Comparison of ENCODE assay signal across 15 cellular contexts in genomic region chr19:13937479-13938360, GRCh38. TPM values are rescaled to one million over a fixed set of nuclear protein-coding genes. Genes with fewer than 3 reads are reported as not detected.
DNase-seq lines count a peak whose midpoint lies in the region; ATAC-seq and TF ChIP-seq lines count a peak whose summit lies in the region.
"Had no signal": no experiment of that assay in that cellular context is flagged by ENCODE, and none has a peak within 500 bp of the region (broad histone marks: within the 10 kb centered on the region; RNA-seq: fewer than 3 reads in every experiment).

No MANE protein-coding gene starts in this region.

- peaks cover 9% of the 10 kb centered on the region for H3K27me3 Mint-ChIP-seq in stimulated activated naive CD8-positive, alpha-beta T cell treated with anti-CD3 and anti-CD28 coated beads, Interleukin-15, amount 100 ng/mL, for 72 hours
- H3K27me3 Mint-ChIP-seq in chondrocyte (ENCODE audit: low read depth), result no peaks in the 10 kb centered on the region

- no peaks in the 10 kb centered on the region for H3K9me3 ChIP-seq in effector memory CD4-positive, alpha-beta T cell (ENCODE audit: control insufficient read depth, low read length)
- H3K9me3 ChIP-seq: BLaER1 had no signal

- no peak overlapping the region for H3K4me3 ChIP-seq in effector memory CD4-positive, alpha-beta T cell (ENCODE audit: insufficient read depth, low read depth, low read length, poor library complexity, severe bottlenecking)
- H3K4me3 ChIP-seq: BLaER1 had no signal

- TF ChIP-seq CTCF in chondrocyte (IDR thresholded peaks at IDR 0.05), result no peak

- H3K27ac Mint-ChIP-seq in stimulated activated naive CD8-positive, alpha-beta T cell treated with anti-CD3 and anti-CD28 coated beads, Interleukin-15, amount 100 ng/mL, for 72 hours, result no peak overlapping the region
- H3K27ac Mint-ChIP-seq in chondrocyte (ENCODE audit: unreplicated experiment), result no peak overlapping the region
- H3K27ac Mint-ChIP-seq: activated CD4-positive, alpha-beta T cell treated with anti-CD3 and anti-CD28 coated beads for 36 hours; dendritic cell treated with granulocyte-macrophage colony-stimulating factor and Interleukin-4, amounts not matched to agents 40 ng/mL and 50 ng/mL, for 4 days; naive B cell had no signal

- H3K4me3 Mint-ChIP-seq in stimulated activated naive CD8-positive, alpha-beta T cell treated with anti-CD3 and anti-CD28 coated beads, Interleukin-15, amount 100 ng/mL, for 72 hours, result no peak overlapping the region
- peak overlapping the region; percentile 68 for H3K4me3 Mint-ChIP-seq in chondrocyte (ENCODE audit: unreplicated experiment)
- H3K4me3 Mint-ChIP-seq: activated CD4-positive, alpha-beta T cell treated with anti-CD3 and anti-CD28 coated beads for 36 hours; dendritic cell treated with granulocyte-macrophage colony-stimulating factor and Interleukin-4, amounts not matched to agents 40 ng/mL and 50 ng/mL, for 4 days; naive B cell had no signal

- ATAC-seq in stimulated activated naive CD8-positive, alpha-beta T cell treated with anti-CD3 and anti-CD28 coated beads, Interleukin-15, amount 100 ng/mL, for 72 hours, result peak; percentile 19
- no peak for ATAC-seq in stimulated activated naive CD8-positive, alpha-beta T cell treated with anti-CD3 and anti-CD28 coated beads, Interleukin-15, Interleukin-2, amounts not matched to agents 100 U/mL and 50 U/mL, for 24 hours
- no peak for ATAC-seq in HG02852 (IDR thresholded peaks at IDR 0.05; ENCODE audit: unreplicated experiment)
- ATAC-seq: activated CD4-positive, alpha-beta T cell treated with anti-CD3 and anti-CD28 coated beads for 36 hours had no signal

- H3K4me1 ChIP-seq in effector memory CD4-positive, alpha-beta T cell (ENCODE audit: control insufficient read depth, insufficient read depth, low read length, poor library complexity, severe bottlenecking), result no peaks in the 10 kb centered on the region

- H3K27me3 ChIP-seq in effector memory CD4-positive, alpha-beta T cell (replicated peaks; ENCODE audit: control insufficient read depth, insufficient read depth, low read length, poor library complexity, severe bottlenecking), result no peaks in the 10 kb centered on the region
- H3K27me3 ChIP-seq: BLaER1 had no signal

- H3K27ac ChIP-seq in effector memory CD4-positive, alpha-beta T cell (ENCODE audit: insufficient read depth, low read length, poor library complexity, severe bottlenecking), result no peak overlapping the region
- H3K27ac ChIP-seq: BLaER1 had no signal

- DNase-seq in stimulated activated naive CD8-positive, alpha-beta T cell treated with anti-CD3 and anti-CD28 coated beads, Interleukin-15, amount 100 ng/mL, for 72 hours, result no peak
- DNase-seq in stimulated activated naive CD8-positive, alpha-beta T cell treated with anti-CD3 and anti-CD28 coated beads, Interleukin-15, Interleukin-2, amounts not matched to agents 100 U/mL and 50 U/mL, for 24 hours, result no peak
- DNase-seq in chondrocyte (ENCODE audit: low spot score), result no peak
- DNase-seq in myocyte (ENCODE audit: low read depth), result peak; percentile 7
- no peak for DNase-seq in effector memory CD4-positive, alpha-beta T cell
- DNase-seq in NCI-H2171 (lab: John Stamatoyannopoulos, UW), result no peak
- DNase-seq in superior temporal gyrus (ENCODE audit: extremely low spot score), result no peak
- DNase-seq: activated CD4-positive, alpha-beta T cell treated with anti-CD3 and anti-CD28 coated beads for 36 hours; hippocampal formation; naive B cell; NCI-H2081; SHP77 treated with DMSO at 0.1 percent for 48 hours had no signal

- no peaks in the 10 kb centered on the region for H3K9me3 Mint-ChIP-seq in stimulated activated naive CD8-positive, alpha-beta T cell treated with anti-CD3 and anti-CD28 coated beads, Interleukin-15, amount 100 ng/mL, for 72 hours
- H3K9me3 Mint-ChIP-seq in chondrocyte (ENCODE audit: low read depth), result no peaks in the 10 kb centered on the region
- H3K9me3 Mint-ChIP-seq: dendritic cell treated with granulocyte-macrophage colony-stimulating factor and Interleukin-4, amounts not matched to agents 40 ng/mL and 50 ng/mL, for 4 days; naive B cell had no signal

- H3K4me1 Mint-ChIP-seq in stimulated activated naive CD8-positive, alpha-beta T cell treated with anti-CD3 and anti-CD28 coated beads, Interleukin-15, amount 100 ng/mL, for 72 hours, result peaks cover 9% of the 10 kb centered on the region
- H3K4me1 Mint-ChIP-seq in chondrocyte (ENCODE audit: low read depth), result peaks cover 9% of the 10 kb centered on the region

- no peaks in the 10 kb centered on the region for H3K36me3 Mint-ChIP-seq in chondrocyte (ENCODE audit: low read depth)
- H3K36me3 Mint-ChIP-seq: naive B cell had no signal

- H3K36me3 ChIP-seq in effector memory CD4-positive, alpha-beta T cell (ENCODE audit: control insufficient read depth, insufficient read depth, low read length), result no peaks in the 10 kb centered on the region
- H3K36me3 ChIP-seq: BLaER1 had no signal

RNA-seq across cellular contexts. Expression of gene PODNL1, which starts 0.5 kb away (rescaled TPM):
- 5.7 to 8.9 TPM (median 8.7 TPM) in 3 replicates for total RNA-seq in chondrocyte
- total RNA-seq in myocyte, result 2.0 and 5.6 TPM in 2 replicates
- polyA plus RNA-seq in myocyte (2012), result 49.7 TPM

RNA-seq across cellular contexts. Expression of gene DCAF15, which starts 14.6 kb away (rescaled TPM):
- total RNA-seq in chondrocyte, result 20.7 to 21.5 TPM (median 21.0 TPM) in 3 replicates
- total RNA-seq in myocyte, result 13.7 and 15.8 TPM in 2 replicates
- polyA plus RNA-seq in myocyte (2012), result 20.7 TPM

RNA-seq across cellular contexts. Expression of gene CC2D1A, which starts 31.7 kb away (rescaled TPM):
- total RNA-seq in chondrocyte (33.7 to 42.9 TPM (median 35.2 TPM) in 3 replicates), myocyte (15.9 and 23.7 TPM in 2 replicates)
- 25.4 TPM for polyA plus RNA-seq in myocyte (2012)

RNA-seq across cellular contexts. Expression of gene BRME1, which starts 31.8 kb away (rescaled TPM):
- total RNA-seq in chondrocyte (2.9 to 3.5 TPM (median 3.0 TPM) in 3 replicates), myocyte (0.43 and 1.0 TPM in 2 replicates)
- polyA plus RNA-seq in myocyte (2012), result 0.95 TPM
